In the genomic region with DNA sequence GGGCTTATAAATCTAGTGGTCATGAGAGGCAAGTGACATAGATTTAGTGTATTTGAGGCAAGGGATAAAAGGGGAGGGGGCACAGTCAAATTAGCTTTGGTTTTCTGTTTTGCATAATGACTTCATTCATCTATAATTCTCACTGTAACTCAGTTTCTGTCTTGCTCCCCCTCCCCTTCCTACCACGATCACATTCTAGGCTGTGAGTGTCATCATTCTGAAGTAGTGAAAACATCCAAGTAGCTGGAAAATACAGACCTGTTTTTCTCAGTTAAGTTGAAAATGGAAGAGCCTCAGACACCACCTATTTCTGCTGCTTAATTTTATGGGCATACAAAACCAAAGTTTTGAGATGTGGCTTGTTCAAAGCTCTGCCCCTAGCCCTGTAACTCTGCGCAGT, we compare ENCODE assay signal across 2 cellular contexts.
TF ChIP-seq lines count a peak whose summit lies in the region.

No MANE protein-coding gene starts in this region.

TF ChIP-seq in IMR-90, 13 proteins besides CTCF, POLR2A, EP300 and RAD21:
- TF ChIP-seq NFE2L2 (IDR thresholded peaks at IDR 0.05; ENCODE audit: low read depth, low read length) = no peak
- no peak for TF ChIP-seq CHD1 (IDR thresholded peaks at IDR 0.05; ENCODE audit: low read depth, low read length)
- no peak for TF ChIP-seq CEBPB (IDR thresholded peaks at IDR 0.05; ENCODE audit: low read depth, low read length)
- TF ChIP-seq SMC3 (IDR thresholded peaks at IDR 0.05; ENCODE audit: low read depth, low read length) = no peak
- TF ChIP-seq MAZ (IDR thresholded peaks at IDR 0.05; ENCODE audit: borderline replicate concordance, low read depth, low read length) = peak; percentile 46; the same call in 1 of the 2 replicates
- TF ChIP-seq RCOR1 (IDR thresholded peaks at IDR 0.05; ENCODE audit: insufficient replicate concordance, low read length) = no peak

TF ChIP-seq in GM12878, 131 proteins besides CTCF, POLR2A, EP300 and RAD21:
- no peak for TF ChIP-seq RB1 (IDR thresholded peaks at IDR 0.05; ENCODE audit: borderline replicate concordance)
TF ChIP-seq in GM12878: peak in this region for 0.
